ENCODE assay signal across 15 cellular contexts in genomic region chr5:69295088-69295754, GRCh38. TPM values are rescaled to one million over a fixed set of nuclear protein-coding genes. Genes with fewer than 3 reads are reported as not detected.
A peak's percentile ranks its signal among the peaks of the same experiment; 100 is the strongest.
DNase-seq lines count a peak whose midpoint lies in the region; ATAC-seq and TF ChIP-seq lines count a peak whose summit lies in the region.
"Had no signal": no experiment of that assay in that cellular context is flagged by ENCODE, and none has a peak within 500 bp of the region (broad histone marks: within the 10 kb centered on the region; RNA-seq: fewer than 3 reads in every experiment).

No MANE protein-coding gene starts in this region.

- no peak for ATAC-seq in HG03135 (IDR thresholded peaks at IDR 0.05; ENCODE audit: unreplicated experiment)
- ATAC-seq: activated CD4-positive, CD25-positive, alpha-beta regulatory T cell treated with anti-CD3 and anti-CD28 coated beads, Interleukin-2, amount 50 U/mL, for 24 hours had no signal

- peak; percentile 20 for DNase-seq in AG09309 (ENCODE audit: low read depth)
- DNase-seq in HT1080 (ENCODE audit: low read depth) = peak; percentile 78
- DNase-seq in mammary epithelial cell = peak; percentile 21
- no peak for DNase-seq in NCI-H1694 (lab: John Stamatoyannopoulos, UW)
- no peak for DNase-seq in activated gamma-delta T cell (lab: John Stamatoyannopoulos, UW)
- DNase-seq in substantia nigra (lab: John Stamatoyannopoulos, UW) = no peak
- DNase-seq: activated naive CD4-positive, alpha-beta T cell treated with Interleukin-2 at 50 U/mL for 16 hours; CD4-positive, alpha-beta memory T cell; effector CD4-positive, alpha-beta T cell; H7; NCI-H2171 treated with DMSO at 0.1 percent for 48 hours had no signal

- H3K9ac ChIP-seq in mammary epithelial cell (ENCODE audit: insufficient read depth, low read length) (no peak overlapping the region), iPS-20b (ENCODE audit: low read depth, low read length) (peak overlapping the region; percentile 44; the same call in 1 of the 2 replicates)

- H3K4me3 ChIP-seq in AG09309 (ENCODE audit: control insufficient read depth, low read depth, low read length) (no peak overlapping the region), mammary epithelial cell (replicated peaks in 1 of 3; ENCODE audit: insufficient read depth in 1 of 3, low read depth in 2 of 3, low read length in 3 of 3) (no peak overlapping the region), iPS-20b (ENCODE audit: low read length) (no peak overlapping the region)
- H3K4me3 ChIP-seq: vagina had no signal

- H3K27ac ChIP-seq in mammary epithelial cell (ENCODE audit: insufficient read depth, low read depth, low read length) (no peak overlapping the region), iPS-20b (ENCODE audit: low read length) (no peak overlapping the region), substantia nigra (ENCODE audit: low read depth, low read length, poor library complexity, severe bottlenecking) (no peak overlapping the region)
- H3K27ac ChIP-seq: vagina had no signal

- CTCF ChIA-PET in mammary epithelial cell (lab: Charles Lee; ENCODE audit: low non-redundant PET) = no interaction called here

- dilution Hi-C loops in mammary epithelial cell (cut with HindIII; ENCODE audit: low sequenced_read_pairs) = no loop called here

- no peaks in the 10 kb centered on the region for H3K79me2 ChIP-seq in mammary epithelial cell (ENCODE audit: insufficient read depth, low read length)

- intact Hi-C loops in mammary epithelial cell (cut with micrococcal nuclease) = no loop called here

- H2AFZ ChIP-seq in mammary epithelial cell (ENCODE audit: low read depth, low read length) = no peak overlapping the region

- WGBS in mammary epithelial cell (ENCODE audit: low coverage, missing lambda C conversion rate) = 87% methylated on average over 10 of the region's 10 CpGs

- H3K36me3 ChIP-seq in mammary epithelial cell (ENCODE audit: insufficient read depth, low read length) (peaks cover 2% of the 10 kb centered on the region), iPS-20b (ENCODE audit: insufficient read depth, low read depth, low read length) (no peaks in the 10 kb centered on the region)
- H3K36me3 ChIP-seq: vagina had no signal

- H3K4me2 ChIP-seq in mammary epithelial cell (ENCODE audit: insufficient read depth, low read depth, low read length) = no peak overlapping the region

- H3K9me3 ChIP-seq in mammary epithelial cell (replicated peaks; ENCODE audit: insufficient read depth, low read length) (no peaks in the 10 kb centered on the region), iPS-20b (ENCODE audit: insufficient read depth, low read depth, low read length) (no peaks in the 10 kb centered on the region)
- H3K9me3 ChIP-seq: vagina had no signal

- H3K4me1 ChIP-seq in mammary epithelial cell (ENCODE audit: insufficient read depth, low read length) (no peaks in the 10 kb centered on the region), iPS-20b (ENCODE audit: insufficient read depth, low read length) (peaks cover 5% of the 10 kb centered on the region; the same call in 1 of the 2 replicates)
- H3K4me1 ChIP-seq: vagina had no signal

- no peaks in the 10 kb centered on the region for H3K27me3 ChIP-seq in mammary epithelial cell (ENCODE audit: insufficient read depth, low read length)
- H3K27me3 ChIP-seq in iPS-20b (ENCODE audit: insufficient read depth, low read length) = no peaks in the 10 kb centered on the region
- H3K27me3 ChIP-seq: vagina had no signal

- in situ Hi-C loops in mammary epithelial cell (cut with MboI; ENCODE audit: low sequenced_read_pairs in 2 of 2) = no loop called here

- no TSS peak for BruUV-seq in mammary epithelial cell (replicated peaks; lab: Mats Ljungman, UMichigan)

- H4K20me1 ChIP-seq in mammary epithelial cell (ENCODE audit: insufficient read depth, low read length) = no peaks in the 10 kb centered on the region

- TF ChIP-seq CTCF in AG09309 (IDR thresholded peaks at IDR 0.05; ENCODE audit: control insufficient read depth, insufficient read depth, low read depth, low read length, missing control alignments) (no peak), mammary epithelial cell (conservative IDR thresholded peaks at IDR 0.05 in 1 of 2, IDR thresholded peaks at IDR 0.05 in 1 of 2; ENCODE audit: extremely low read depth in 1 of 2, insufficient read depth in 1 of 2, low read depth in 1 of 2, low read length in 2 of 2) (no peak)

RNA-seq across cellular contexts. Expression of gene CCDC125, which starts 37.4 kb away (rescaled TPM):
- total RNA-seq in HT1080 (2014; rRNA removed; shearing (Covaris generic)) = 1.7 and 2.1 TPM in 2 replicates
- polyA plus RNA-seq in HT1080 (2015; cell fraction: cytosol; rRNA removed) = 2.9 and 3.4 TPM in 2 replicates
- polyA plus RNA-seq in HT1080 (2015; cell fraction: nucleus; rRNA removed) = 4.1 and 4.4 TPM in 2 replicates
- 1 to 10 TPM; 5.2 to 6.6 TPM for total RNA-seq in mammary epithelial cell
- 1.9 TPM for polyA plus RNA-seq in mammary epithelial cell
- polyA minus RNA-seq in mammary epithelial cell = 4.2 TPM
- total RNA-seq: H7 had no signal

Comparison
In these comparisons a context has a peak if more than half of its experiments do, and no peak if none do; other contexts are left out.
1. DNase-seq: peak in AG09309 (single experiment), HT1080 (single experiment) and mammary epithelial cell (single experiment); none in NCI-H1694 (single experiment), activated gamma-delta T cell (single experiment) and substantia nigra (0 of 49).